1 cellular context compared by ENCODE assay signal in the genomic region with DNA sequence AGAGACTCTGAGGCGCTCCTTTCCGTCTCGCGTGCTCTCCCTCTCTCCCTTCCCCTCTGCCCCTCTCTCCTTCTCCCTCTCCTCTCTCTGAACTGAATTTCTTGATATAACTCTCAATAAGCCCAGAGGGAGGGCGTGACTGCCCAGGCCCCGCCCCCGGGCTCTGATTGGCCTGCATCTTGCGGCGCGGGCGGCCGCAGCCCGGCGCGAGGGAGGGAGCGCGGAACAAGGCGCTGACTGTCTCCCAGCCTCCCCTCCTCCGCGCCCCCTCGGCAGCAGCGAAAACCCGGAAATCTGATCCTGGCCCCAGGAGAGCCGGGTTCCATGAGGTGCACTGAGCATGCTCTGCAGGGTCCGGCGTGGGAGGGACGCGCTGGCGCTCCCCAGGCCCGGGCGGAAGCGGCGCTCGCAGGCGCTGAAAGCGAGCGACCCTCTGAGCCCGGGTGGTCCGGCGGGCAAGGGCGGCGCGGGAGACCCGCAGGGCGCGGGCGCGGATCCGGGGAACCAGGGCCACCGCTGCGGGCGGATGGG.
A peak's percentile ranks its signal among the peaks of the same experiment; 100 is the strongest.
TF ChIP-seq lines count a peak whose summit lies in the region.

A gene with protein sequence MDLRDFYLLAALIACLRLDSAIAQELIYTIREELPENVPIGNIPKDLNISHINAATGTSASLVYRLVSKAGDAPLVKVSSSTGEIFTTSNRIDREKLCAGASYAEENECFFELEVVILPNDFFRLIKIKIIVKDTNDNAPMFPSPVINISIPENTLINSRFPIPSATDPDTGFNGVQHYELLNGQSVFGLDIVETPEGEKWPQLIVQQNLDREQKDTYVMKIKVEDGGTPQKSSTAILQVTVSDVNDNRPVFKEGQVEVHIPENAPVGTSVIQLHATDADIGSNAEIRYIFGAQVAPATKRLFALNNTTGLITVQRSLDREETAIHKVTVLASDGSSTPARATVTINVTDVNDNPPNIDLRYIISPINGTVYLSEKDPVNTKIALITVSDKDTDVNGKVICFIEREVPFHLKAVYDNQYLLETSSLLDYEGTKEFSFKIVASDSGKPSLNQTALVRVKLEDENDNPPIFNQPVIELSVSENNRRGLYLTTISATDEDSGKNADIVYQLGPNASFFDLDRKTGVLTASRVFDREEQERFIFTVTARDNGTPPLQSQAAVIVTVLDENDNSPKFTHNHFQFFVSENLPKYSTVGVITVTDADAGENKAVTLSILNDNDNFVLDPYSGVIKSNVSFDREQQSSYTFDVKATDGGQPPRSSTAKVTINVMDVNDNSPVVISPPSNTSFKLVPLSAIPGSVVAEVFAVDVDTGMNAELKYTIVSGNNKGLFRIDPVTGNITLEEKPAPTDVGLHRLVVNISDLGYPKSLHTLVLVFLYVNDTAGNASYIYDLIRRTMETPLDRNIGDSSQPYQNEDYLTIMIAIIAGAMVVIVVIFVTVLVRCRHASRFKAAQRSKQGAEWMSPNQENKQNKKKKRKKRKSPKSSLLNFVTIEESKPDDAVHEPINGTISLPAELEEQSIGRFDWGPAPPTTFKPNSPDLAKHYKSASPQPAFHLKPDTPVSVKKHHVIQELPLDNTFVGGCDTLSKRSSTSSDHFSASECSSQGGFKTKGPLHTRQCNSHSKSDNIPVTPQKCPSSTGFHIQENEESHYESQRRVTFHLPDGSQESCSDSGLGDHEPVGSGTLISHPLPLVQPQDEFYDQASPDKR (N-terminal part only) (minus strand): TSS at position 94 of the 531 bp plus-strand sequence. CDS start 1,896 bp downstream, outside the sequence.

TF ChIP-seq in HepG2, 621 proteins besides CTCF, POLR2A, EP300 and RAD21 (continued from another document and continues in another):
- TF ChIP-seq DZIP1 (CRISPR knock-in tag; IDR thresholded peaks at IDR 0.05) (no peak), BRCA1 (CRISPR knock-in tag; IDR thresholded peaks at IDR 0.05) (no peak; the same call in 1 of the 2 replicates), FUBP1 (CRISPR knock-in tag; IDR thresholded peaks at IDR 0.05; ENCODE audit: borderline replicate concordance) (no peak), KAT2B (IDR thresholded peaks at IDR 0.05; ENCODE audit: borderline replicate concordance, low read depth, low read length) (no peak), MYNN (CRISPR knock-in tag; IDR thresholded peaks at IDR 0.05; ENCODE audit: low read depth) (no peak), NBN (conservative IDR thresholded peaks at IDR 0.05) (no peak), MEIS2 (CRISPR knock-in tag; IDR thresholded peaks at IDR 0.05) (0 out of 2 replicates have a peak, but pooled peaks have one; percentile 63), ZMAT3 (CRISPR knock-in tag; conservative IDR thresholded peaks at IDR 0.05) (peak; percentile 72), ZNF782 (CRISPR knock-in tag; IDR thresholded peaks at IDR 0.05; ENCODE audit: borderline replicate concordance) (no peak), ZNF484 (CRISPR knock-in tag; IDR thresholded peaks at IDR 0.05; ENCODE audit: borderline replicate concordance, low read depth) (no peak), PBX3 (CRISPR knock-in tag; IDR thresholded peaks at IDR 0.05; ENCODE audit: borderline replicate concordance) (no peak), DBP (CRISPR knock-in tag; IDR thresholded peaks at IDR 0.05; ENCODE audit: not compliant biosample characterization) (no peak), RFX5 (IDR thresholded peaks at IDR 0.05; ENCODE audit: low read depth, low read length) (no peak), CERS6 (CRISPR knock-in tag; IDR thresholded peaks at IDR 0.05) (no peak), ZNF253 (CRISPR knock-in tag; IDR thresholded peaks at IDR 0.05; ENCODE audit: borderline replicate concordance) (no peak), AGO2 (optimal IDR thresholded peaks at IDR 0.05; ENCODE audit: low read depth, low read length) (peak; percentile 67), BRD4 (CRISPR knock-in tag; IDR thresholded peaks at IDR 0.05) (0 out of 2 replicates have a peak, but pooled peaks have one; percentile 54), MNT (IDR thresholded peaks at IDR 0.05) (no peak)
- TF ChIP-seq, protein P1, sequence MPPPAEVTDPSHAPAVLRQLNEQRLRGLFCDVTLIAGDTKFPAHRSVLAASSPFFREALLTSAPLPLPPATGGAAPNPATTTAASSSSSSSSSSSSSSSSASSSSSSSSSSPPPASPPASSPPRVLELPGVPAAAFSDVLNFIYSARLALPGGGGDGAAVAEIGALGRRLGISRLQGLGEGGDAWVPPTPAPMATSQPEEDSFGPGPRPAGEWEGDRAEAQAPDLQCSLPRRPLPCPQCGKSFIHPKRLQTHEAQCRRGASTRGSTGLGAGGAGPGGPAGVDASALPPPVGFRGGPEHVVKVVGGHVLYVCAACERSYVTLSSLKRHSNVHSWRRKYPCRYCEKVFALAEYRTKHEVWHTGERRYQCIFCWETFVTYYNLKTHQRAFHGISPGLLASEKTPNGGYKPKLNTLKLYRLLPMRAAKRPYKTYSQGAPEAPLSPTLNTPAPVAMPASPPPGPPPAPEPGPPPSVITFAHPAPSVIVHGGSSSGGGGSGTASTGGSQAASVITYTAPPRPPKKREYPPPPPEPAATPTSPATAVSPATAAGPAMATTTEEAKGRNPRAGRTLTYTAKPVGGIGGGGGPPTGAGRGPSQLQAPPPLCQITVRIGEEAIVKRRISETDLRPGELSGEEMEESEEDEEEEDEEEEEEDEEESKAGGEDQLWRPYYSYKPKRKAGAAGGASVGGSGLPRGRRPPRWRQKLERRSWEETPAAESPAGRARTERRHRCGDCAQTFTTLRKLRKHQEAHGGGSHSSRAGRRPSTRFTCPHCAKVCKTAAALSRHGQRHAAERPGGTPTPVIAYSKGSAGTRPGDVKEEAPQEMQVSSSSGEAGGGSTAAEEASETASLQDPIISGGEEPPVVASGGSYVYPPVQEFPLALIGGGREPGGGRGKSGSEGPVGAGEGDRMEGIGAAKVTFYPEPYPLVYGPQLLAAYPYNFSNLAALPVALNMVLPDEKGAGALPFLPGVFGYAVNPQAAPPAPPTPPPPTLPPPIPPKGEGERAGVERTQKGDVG (CRISPR knock-in tag; IDR thresholded peaks at IDR 0.05; ENCODE audit: borderline replicate concordance): no peak
- TF ChIP-seq, protein P2, sequence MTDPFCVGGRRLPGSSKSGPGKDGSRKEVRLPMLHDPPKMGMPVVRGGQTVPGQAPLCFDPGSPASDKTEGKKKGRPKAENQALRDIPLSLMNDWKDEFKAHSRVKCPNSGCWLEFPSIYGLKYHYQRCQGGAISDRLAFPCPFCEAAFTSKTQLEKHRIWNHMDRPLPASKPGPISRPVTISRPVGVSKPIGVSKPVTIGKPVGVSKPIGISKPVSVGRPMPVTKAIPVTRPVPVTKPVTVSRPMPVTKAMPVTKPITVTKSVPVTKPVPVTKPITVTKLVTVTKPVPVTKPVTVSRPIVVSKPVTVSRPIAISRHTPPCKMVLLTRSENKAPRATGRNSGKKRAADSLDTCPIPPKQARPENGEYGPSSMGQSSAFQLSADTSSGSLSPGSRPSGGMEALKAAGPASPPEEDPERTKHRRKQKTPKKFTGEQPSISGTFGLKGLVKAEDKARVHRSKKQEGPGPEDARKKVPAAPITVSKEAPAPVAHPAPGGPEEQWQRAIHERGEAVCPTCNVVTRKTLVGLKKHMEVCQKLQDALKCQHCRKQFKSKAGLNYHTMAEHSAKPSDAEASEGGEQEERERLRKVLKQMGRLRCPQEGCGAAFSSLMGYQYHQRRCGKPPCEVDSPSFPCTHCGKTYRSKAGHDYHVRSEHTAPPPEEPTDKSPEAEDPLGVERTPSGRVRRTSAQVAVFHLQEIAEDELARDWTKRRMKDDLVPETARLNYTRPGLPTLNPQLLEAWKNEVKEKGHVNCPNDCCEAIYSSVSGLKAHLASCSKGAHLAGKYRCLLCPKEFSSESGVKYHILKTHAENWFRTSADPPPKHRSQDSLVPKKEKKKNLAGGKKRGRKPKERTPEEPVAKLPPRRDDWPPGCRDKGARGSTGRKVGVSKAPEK (CRISPR knock-in tag; IDR thresholded peaks at IDR 0.05; ENCODE audit: borderline replicate concordance): no peak
- TF ChIP-seq, protein P3, sequence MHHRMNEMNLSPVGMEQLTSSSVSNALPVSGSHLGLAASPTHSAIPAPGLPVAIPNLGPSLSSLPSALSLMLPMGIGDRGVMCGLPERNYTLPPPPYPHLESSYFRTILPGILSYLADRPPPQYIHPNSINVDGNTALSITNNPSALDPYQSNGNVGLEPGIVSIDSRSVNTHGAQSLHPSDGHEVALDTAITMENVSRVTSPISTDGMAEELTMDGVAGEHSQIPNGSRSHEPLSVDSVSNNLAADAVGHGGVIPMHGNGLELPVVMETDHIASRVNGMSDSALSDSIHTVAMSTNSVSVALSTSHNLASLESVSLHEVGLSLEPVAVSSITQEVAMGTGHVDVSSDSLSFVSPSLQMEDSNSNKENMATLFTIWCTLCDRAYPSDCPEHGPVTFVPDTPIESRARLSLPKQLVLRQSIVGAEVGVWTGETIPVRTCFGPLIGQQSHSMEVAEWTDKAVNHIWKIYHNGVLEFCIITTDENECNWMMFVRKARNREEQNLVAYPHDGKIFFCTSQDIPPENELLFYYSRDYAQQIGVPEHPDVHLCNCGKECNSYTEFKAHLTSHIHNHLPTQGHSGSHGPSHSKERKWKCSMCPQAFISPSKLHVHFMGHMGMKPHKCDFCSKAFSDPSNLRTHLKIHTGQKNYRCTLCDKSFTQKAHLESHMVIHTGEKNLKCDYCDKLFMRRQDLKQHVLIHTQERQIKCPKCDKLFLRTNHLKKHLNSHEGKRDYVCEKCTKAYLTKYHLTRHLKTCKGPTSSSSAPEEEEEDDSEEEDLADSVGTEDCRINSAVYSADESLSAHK (CRISPR knock-in tag; IDR thresholded peaks at IDR 0.05; ENCODE audit: borderline replicate concordance): no peak
